Comparison of ENCODE assay signal across 20 cellular contexts in genomic region chr6:5438882-5439584, GRCh38.
"Had no signal": no experiment of that assay in that cellular context is flagged by ENCODE, and none has a peak within 500 bp of the region (broad histone marks: within the 10 kb centered on the region; RNA-seq: fewer than 3 reads in every experiment).

No MANE protein-coding gene starts in this region.

- H3K27me3 Mint-ChIP-seq: activated CD4-positive, alpha-beta memory T cell treated with anti-CD3 and anti-CD28 coated beads, Interleukin-2, amount 10 ng/mL, durations not matched to agents 7 days and 5 days; activated naive CD4-positive, alpha-beta T cell treated with anti-CD3 and anti-CD28 coated beads, Interleukin-2, amount 50 U/mL, for 24 hours; naive B cell; T-cell had no signal

- H3K27ac ChIP-seq: cardiac muscle cell, esophagus squamous epithelium, hepatocyte, ovary, right lobe of liver, suprapubic skin, upper lobe of right lung had no signal

- H3K9me3 Mint-ChIP-seq: activated CD4-positive, alpha-beta memory T cell treated with anti-CD3 and anti-CD28 coated beads, Interleukin-2, amount 10 ng/mL, durations not matched to agents 7 days and 5 days had no signal

- H3K27ac Mint-ChIP-seq: activated CD4-positive, alpha-beta memory T cell treated with anti-CD3 and anti-CD28 coated beads, Interleukin-2, amount 10 ng/mL, durations not matched to agents 7 days and 5 days; activated naive CD4-positive, alpha-beta T cell treated with anti-CD3 and anti-CD28 coated beads, Interleukin-2, amount 50 U/mL, for 24 hours had no signal

- H3K4me3 Mint-ChIP-seq: activated CD4-positive, alpha-beta memory T cell treated with anti-CD3 and anti-CD28 coated beads, Interleukin-2, amount 10 ng/mL, durations not matched to agents 7 days and 5 days; activated naive CD4-positive, alpha-beta T cell treated with anti-CD3 and anti-CD28 coated beads, Interleukin-2, amount 50 U/mL, for 24 hours; naive B cell; T-cell had no signal

- H3K9me3 ChIP-seq: esophagus squamous epithelium, ovary, right lobe of liver, suprapubic skin, upper lobe of right lung had no signal

- H3K36me3 ChIP-seq: cardiac muscle cell, esophagus squamous epithelium, ovary, right lobe of liver, suprapubic skin, upper lobe of right lung had no signal

- H3K27me3 ChIP-seq: cardiac muscle cell, esophagus squamous epithelium, hepatocyte, ovary, right lobe of liver, suprapubic skin, upper lobe of right lung had no signal

- H3K4me3 ChIP-seq: cardiac muscle cell, esophagus squamous epithelium, hepatocyte, ovary, right lobe of liver, smooth muscle cell, suprapubic skin, upper lobe of right lung had no signal

- DNase-seq: activated CD4-positive, alpha-beta memory T cell treated with anti-CD3 and anti-CD28 coated beads, Interleukin-2, amount 10 ng/mL, durations not matched to agents 7 days and 5 days; activated CD4-positive, CD25-positive, alpha-beta regulatory T cell treated with anti-CD3 and anti-CD28 coated beads, Interleukin-2, amount 50 U/mL, for 72 hours; activated effector memory CD4-positive, alpha-beta T cell treated with anti-CD3 and anti-CD28 coated beads, Interleukin-2, amount 50 U/mL, for 16 hours; activated T-cell treated with anti-CD3 and anti-CD28 coated beads, Interleukin-2, amount 50 U/mL, for 48 hours; esophagus squamous epithelium; islet precursor cell; mammary epithelial cell; naive B cell; ovary; right lobe of liver; stimulated activated CD4-positive, alpha-beta T cell treated with anti-CD3 and anti-CD28 coated beads, Interleukin-4, amount 100 ng/mL, for 4 hours; stimulated activated naive CD8-positive, alpha-beta T cell treated with anti-CD3 and anti-CD28 coated beads, Interleukin-15, Interleukin-2, amounts not matched to agents 100 U/mL and 50 U/mL, for 24 hours; T-cell; T-helper 9 cell; upper lobe of right lung had no signal
